21 cellular contexts compared by ENCODE assay signal in genomic region chr1:22332795-22333499, GRCh38.
A peak's percentile ranks its signal among the peaks of the same experiment; 100 is the strongest.
DNase-seq lines count a peak whose midpoint lies in the region; ATAC-seq and TF ChIP-seq lines count a peak whose summit lies in the region.
"Had no signal": no experiment of that assay in that cellular context is flagged by ENCODE, and none has a peak within 500 bp of the region (broad histone marks: within the 10 kb centered on the region; RNA-seq: fewer than 3 reads in every experiment).

No MANE protein-coding gene starts in this region.

- H3K4me1 Mint-ChIP-seq in Calu3 (ENCODE audit: low read depth, unreplicated experiment) (no peaks in the 10 kb centered on the region), chondrocyte (ENCODE audit: low read depth) (no peaks in the 10 kb centered on the region)
- H3K4me1 Mint-ChIP-seq: CD8-positive, alpha-beta memory T cell had no signal

- 0 out of 2 replicates have a peak overlapping the region, but pooled peaks have one; percentile 11 for H3K9ac ChIP-seq in HCT116 (ENCODE audit: low read length)

- no peak for TF ChIP-seq EP300 in upper lobe of left lung (IDR thresholded peaks at IDR 0.05)

- no peaks in the 10 kb centered on the region for H3K27me3 ChIP-seq in HCT116 (ENCODE audit: insufficient read depth, low read length)
- no peaks in the 10 kb centered on the region for H3K27me3 ChIP-seq in upper lobe of left lung
- H3K27me3 ChIP-seq: right atrium auricular region, SJCRH30 had no signal

- H3K27ac ChIP-seq in HCT116 (ENCODE audit: low read depth, low read length): no peak overlapping the region
- H3K27ac ChIP-seq in upper lobe of left lung: no peak overlapping the region
- H3K27ac ChIP-seq: right atrium auricular region, SJCRH30 had no signal

- no peak for TF ChIP-seq RAD21 in HCT116 (IDR thresholded peaks at IDR 0.05; ENCODE audit: low read depth)

- no peaks in the 10 kb centered on the region for H3K9me2 ChIP-seq in HCT116 (ENCODE audit: insufficient read depth)

- POLR2A ChIA-PET in HCT116 (lab: Charles Lee): no interaction called here

- H4K20me1 ChIP-seq in HCT116 (ENCODE audit: insufficient read depth): no peaks in the 10 kb centered on the region

- peak overlapping the region; percentile 27 for H3K27ac Mint-ChIP-seq in Calu3 (ENCODE audit: unreplicated experiment)
- no peak overlapping the region for H3K27ac Mint-ChIP-seq in chondrocyte (ENCODE audit: unreplicated experiment)
- H3K27ac Mint-ChIP-seq: T-helper 1 cell treated with Interleukin-12 subunit alpha and Interleukin-12 subunit beta and Interleukin-4 antibody, amounts not matched to agents 30 μg/mL and 1 μg/mL, for 36 hours had no signal

- peak overlapping the region; percentile 59 for H3K4me2 ChIP-seq in HCT116 (ENCODE audit: low read length)

- H3K4me3 ChIP-seq in HCT116 (replicated peaks in 1 of 2; ENCODE audit: low read depth in 1 of 2, low read length in 2 of 2) (0 out of 4 replicates have a peak overlapping the region, but pooled peaks of 1 of the 2 experiments have one; percentile 8), upper lobe of left lung (no peak overlapping the region)
- H3K4me3 ChIP-seq: lung, right atrium auricular region, SJCRH30 had no signal

- peaks cover 14% of the 10 kb centered on the region for H3K27me3 Mint-ChIP-seq in Calu3 (ENCODE audit: unreplicated experiment)
- H3K27me3 Mint-ChIP-seq in chondrocyte (ENCODE audit: low read depth): peaks cover 9% of the 10 kb centered on the region

- no peaks in the 10 kb centered on the region for H3K36me3 ChIP-seq in HCT116 (ENCODE audit: control insufficient read depth in 1 of 2, insufficient read depth in 2 of 2, low read length in 2 of 2)
- H3K36me3 ChIP-seq in upper lobe of left lung: no peaks in the 10 kb centered on the region
- H3K36me3 ChIP-seq: right atrium auricular region, SJCRH30 had no signal

- H3K36me3 Mint-ChIP-seq in Calu3 (ENCODE audit: insufficient read depth, unreplicated experiment) (no peaks in the 10 kb centered on the region), chondrocyte (ENCODE audit: low read depth) (no peaks in the 10 kb centered on the region)
- H3K36me3 Mint-ChIP-seq: CD8-positive, alpha-beta memory T cell had no signal

- WGBS in upper lobe of left lung, 2 donors: 59 to 62% methylated on average over 6 of the region's 6 CpGs

- no peaks in the 10 kb centered on the region for H3K9me3 ChIP-seq in HCT116 (ENCODE audit: control insufficient read depth in 1 of 2, insufficient read depth in 1 of 2, low read depth in 1 of 2, low read length in 2 of 2)
- H3K9me3 ChIP-seq in upper lobe of left lung: no peaks in the 10 kb centered on the region
- H3K9me3 ChIP-seq: right atrium auricular region, SJCRH30 had no signal

- peaks cover 7 to 14% of the 10 kb centered on the region in 2 experiments for H3K4me1 ChIP-seq in HCT116 (ENCODE audit: control insufficient read depth in 1 of 2, insufficient read depth in 2 of 2, low read length in 2 of 2)
- H3K4me1 ChIP-seq in upper lobe of left lung: no peaks in the 10 kb centered on the region
- H3K4me1 ChIP-seq: right atrium auricular region had no signal

- no peak for TF ChIP-seq POLR2A in HCT116 (IDR thresholded peaks at IDR 0.05; ENCODE audit: borderline replicate concordance, extremely low read depth, insufficient read depth, insufficient read length)
- TF ChIP-seq POLR2A in upper lobe of left lung (IDR thresholded peaks at IDR 0.05): no peak

- ATAC-seq in HCT116: peak; percentile 95
- peak; percentile 39 for ATAC-seq in sciatic nerve
- no peak for ATAC-seq in upper lobe of left lung (ENCODE audit: low FRiP score in 2 of 2)
- ATAC-seq: Panc1 had no signal

- H3K79me2 ChIP-seq in HCT116 (ENCODE audit: insufficient read depth, low read length): no peaks in the 10 kb centered on the region

- H3K9me3 Mint-ChIP-seq in Calu3 (ENCODE audit: low read depth, unreplicated experiment): no peaks in the 10 kb centered on the region
- H3K9me3 Mint-ChIP-seq in chondrocyte (ENCODE audit: low read depth): no peaks in the 10 kb centered on the region
- H3K9me3 Mint-ChIP-seq: CD8-positive, alpha-beta memory T cell; T-helper 1 cell treated with Interleukin-12 subunit alpha and Interleukin-12 subunit beta and Interleukin-4 antibody, amounts not matched to agents 30 μg/mL and 1 μg/mL, for 36 hours had no signal

- no peak for TF ChIP-seq CTCF in Calu3 (IDR thresholded peaks at IDR 0.05; ENCODE audit: unreplicated experiment)
- no peak for TF ChIP-seq CTCF in HCT116 (IDR thresholded peaks at IDR 0.05 in 2 of 3, conservative IDR thresholded peaks at IDR 0.05 in 1 of 3; ENCODE audit: borderline replicate concordance in 1 of 3, insufficient read depth in 1 of 3, low read depth in 2 of 3, low read length in 2 of 3)
- TF ChIP-seq CTCF in chondrocyte (IDR thresholded peaks at IDR 0.05): no peak
- no peak for TF ChIP-seq CTCF in upper lobe of left lung (IDR thresholded peaks at IDR 0.05)

- RAD21 ChIA-PET in HCT116 (lab: Charles Lee; ENCODE audit: low non-redundant PET in 1 of 2, low total read pairs in 2 of 2, uncharacterized antibody in 2 of 2, unreplicated experiment in 2 of 2): no interaction called here

- intact Hi-C loops in Calu3 (cut with micrococcal nuclease; ENCODE audit: unreplicated experiment): no loop called here
- intact Hi-C loops in HCT116 (cut with micrococcal nuclease): no loop called here
- intact Hi-C loops in sciatic nerve (cut with DNase I): no loop called here

- CTCF ChIA-PET in Calu3 (lab: Charles Lee): no interaction called here
- CTCF ChIA-PET in HCT116 (lab: Charles Lee): no interaction called here

- DNase-seq in Calu3 (peak; percentile 13), HCT116 (ENCODE audit: low read depth, low spot score) (peak; percentile 15), chondrocyte (ENCODE audit: low spot score) (peak; percentile 55), sciatic nerve (ENCODE audit: low spot score) (no peak), upper lobe of left lung (no peak), HUDEP-2 (lab: John Stamatoyannopoulos, UW; ENCODE audit: unreplicated experiment in 76 of 76) (no peak), epidermal melanocyte (ENCODE audit: insufficient read length, low spot score) (no peak), DMS79 treated with DMSO at 0.1 percent for 48 hours (lab: John Stamatoyannopoulos, UW) (no peak)
- DNase-seq: activated CD8-positive, alpha-beta memory T cell treated with anti-CD3 and anti-CD28 coated beads, Interleukin-2, amount 50 U/mL, for 48 hours; activated effector memory CD4-positive, alpha-beta T cell treated with anti-CD3 and anti-CD28 coated beads, Interleukin-2, amount 50 U/mL, for 16 hours; CD8-positive, alpha-beta memory T cell; foreskin melanocyte; hippocampal formation; NCI-H146; NCI-H748 treated with DMSO at 0.1 percent for 48 hours; SJCRH30; stimulated activated CD4-positive, alpha-beta T cell treated with anti-CD3 and anti-CD28 coated beads, Interleukin-15, amount 100 ng/mL, for 24 hours had no signal

- H2AFZ ChIP-seq in HCT116 (ENCODE audit: low read depth, low read length, poor library complexity, severe bottlenecking): peak overlapping the region; percentile 54

- H3K4me3 Mint-ChIP-seq in Calu3 (ENCODE audit: low read depth, unreplicated experiment) (no peak overlapping the region), chondrocyte (ENCODE audit: unreplicated experiment) (no peak overlapping the region)
- H3K4me3 Mint-ChIP-seq: T-helper 1 cell treated with Interleukin-12 subunit alpha and Interleukin-12 subunit beta and Interleukin-4 antibody, amounts not matched to agents 30 μg/mL and 1 μg/mL, for 36 hours had no signal

- BruUV-seq in Calu3 (replicated peaks; lab: Mats Ljungman, UMichigan): no TSS peak
- BruUV-seq in HCT116 (replicated peaks; lab: Mats Ljungman, UMichigan): no TSS peak

TF ChIP-seq in HCT116, 20 proteins besides CTCF, POLR2A, EP300 and RAD21 (continues in another document):
- no peak for TF ChIP-seq YY1 (IDR thresholded peaks at IDR 0.05; ENCODE audit: extremely low read depth, insufficient replicate concordance, low read depth, low read length)
- no peak for TF ChIP-seq FOSL1 (IDR thresholded peaks at IDR 0.05; ENCODE audit: low read depth)
- no peak for TF ChIP-seq ZBTB33 (IDR thresholded peaks at IDR 0.05; ENCODE audit: extremely low read depth, insufficient replicate concordance, low read length)
- TF ChIP-seq SRF (IDR thresholded peaks at IDR 0.05; ENCODE audit: low read depth): no peak
- TF ChIP-seq ELF1 (IDR thresholded peaks at IDR 0.05; ENCODE audit: borderline replicate concordance, low read depth): no peak
- TF ChIP-seq SP1 (IDR thresholded peaks at IDR 0.05; ENCODE audit: low read depth): no peak
- TF ChIP-seq ZFX (IDR thresholded peaks at IDR 0.05): no peak
- no peak for TF ChIP-seq JUND (IDR thresholded peaks at IDR 0.05)
- no peak for TF ChIP-seq SIN3A (IDR thresholded peaks at IDR 0.05; ENCODE audit: low read depth)
- TF ChIP-seq CEBPB (IDR thresholded peaks at IDR 0.05; ENCODE audit: low read depth): no peak
- no peak for TF ChIP-seq MAX (IDR thresholded peaks at IDR 0.05)
- TF ChIP-seq EGR1 (IDR thresholded peaks at IDR 0.05; ENCODE audit: low read depth): no peak

Comparison
In these comparisons a context has a peak if more than half of its experiments do, and no peak if none do; other contexts are left out.
1. DNase-seq: peak in Calu3 (single experiment), HCT116 (single experiment) and chondrocyte (single experiment); none in sciatic nerve (single experiment), upper lobe of left lung (0 of 2), HUDEP-2 (0 of 76), epidermal melanocyte (single experiment) and DMS79 treated with DMSO at 0.1 percent for 48 hours (single experiment).
2. ATAC-seq: peak in HCT116 (single experiment) and sciatic nerve (single experiment); none in upper lobe of left lung (0 of 2).